In the genomic region with DNA sequence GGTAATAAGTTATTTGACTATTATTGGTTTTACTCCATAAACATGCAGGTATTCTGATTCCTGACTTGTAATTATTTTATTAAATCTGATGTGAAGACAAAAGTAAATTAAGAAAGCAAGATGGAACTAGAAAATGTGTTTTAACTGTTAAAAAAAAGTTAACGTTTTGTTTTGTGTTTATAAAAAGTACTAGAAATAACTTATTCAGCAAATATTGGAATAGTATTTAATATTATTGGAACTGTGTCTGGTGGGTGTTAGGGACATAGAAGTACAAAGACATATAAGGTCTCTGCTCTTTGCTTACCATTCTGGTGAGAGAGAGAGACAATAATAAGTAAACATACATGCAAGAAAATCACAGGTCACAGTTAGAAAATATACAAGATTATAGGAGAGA, we compare ENCODE assay signal across 29 cellular contexts. TPM values are rescaled to one million over a fixed set of nuclear protein-coding genes. Genes with fewer than 3 reads are reported as not detected.
A peak's percentile ranks its signal among the peaks of the same experiment; 100 is the strongest.
DNase-seq lines count a peak whose midpoint lies in the region; ATAC-seq, FAIRE-seq and TF ChIP-seq lines count a peak whose summit lies in the region.
"Had no signal": no experiment of that assay in that cellular context is flagged by ENCODE, and none has a peak within 500 bp of the region (broad histone marks: within the 10 kb centered on the region; RNA-seq: fewer than 3 reads in every experiment).

No MANE protein-coding gene starts in this region.

- no peak for ATAC-seq in activated CD8-positive, alpha-beta memory T cell treated with anti-CD3 and anti-CD28 coated beads, Interleukin-2, amount 10 ng/mL, durations not matched to agents 7 days and 5 days
- no peak for ATAC-seq in T-helper 17 cell
- ATAC-seq in gastroesophageal sphincter = no peak
- ATAC-seq: body of pancreas, T-cell had no signal

- no peak for TF ChIP-seq EP300 in gastroesophageal sphincter (IDR thresholded peaks at IDR 0.05)

- H3K36me3 Mint-ChIP-seq in activated CD8-positive, alpha-beta memory T cell treated with anti-CD3 and anti-CD28 coated beads, Interleukin-2, amount 10 ng/mL, durations not matched to agents 7 days and 5 days = peaks cover 34% of the 10 kb centered on the region
- no peaks in the 10 kb centered on the region for H3K36me3 Mint-ChIP-seq in T-helper 17 cell (ENCODE audit: low read depth)

- no peaks in the 10 kb centered on the region for H3K27me3 ChIP-seq in ACC112 (ENCODE audit: insufficient read depth, low read length)
- H3K27me3 ChIP-seq in gastroesophageal sphincter = no peaks in the 10 kb centered on the region
- H3K27me3 ChIP-seq: adrenal gland, BE2C, body of pancreas, dorsolateral prefrontal cortex, MG63, ovary, tibial artery had no signal

- no peak overlapping the region for H3K4me3 Mint-ChIP-seq in activated CD8-positive, alpha-beta memory T cell treated with anti-CD3 and anti-CD28 coated beads, Interleukin-2, amount 10 ng/mL, durations not matched to agents 7 days and 5 days
- no peak overlapping the region for H3K4me3 Mint-ChIP-seq in T-helper 17 cell
- H3K4me3 Mint-ChIP-seq: activated B cell treated with CpG ODN at 0.5 μM for 24 hours; CD8-positive, alpha-beta memory T cell; memory B cell; T-cell had no signal

- H3K9me3 ChIP-seq in T-helper 17 cell (ENCODE audit: control insufficient read depth, low read length, poor library complexity, severe bottlenecking) = no peaks in the 10 kb centered on the region
- no peaks in the 10 kb centered on the region for H3K9me3 ChIP-seq in gastroesophageal sphincter
- H3K9me3 ChIP-seq: adrenal gland, BE2C, body of pancreas, MG63, ovary, tibial artery had no signal

- H3K4me1 Mint-ChIP-seq in activated CD8-positive, alpha-beta memory T cell treated with anti-CD3 and anti-CD28 coated beads, Interleukin-2, amount 10 ng/mL, durations not matched to agents 7 days and 5 days = peaks cover 50% of the 10 kb centered on the region
- peaks cover 28% of the 10 kb centered on the region for H3K4me1 Mint-ChIP-seq in T-helper 17 cell

- H3K36me3 ChIP-seq in ACC112 (ENCODE audit: insufficient read depth, low read length) = no peaks in the 10 kb centered on the region
- peaks cover 0 to 5% of the 10 kb centered on the region in 2 donors for H3K36me3 ChIP-seq in gastroesophageal sphincter
- H3K36me3 ChIP-seq: adrenal gland, BE2C, ovary, tibial artery had no signal

- 90 to 100% methylated on average over 1 of the region's 1 CpG for WGBS in gastroesophageal sphincter (ENCODE audit: low coverage in 1 of 2), 2 donors

- peaks cover 13% of the 10 kb centered on the region for H3K4me1 ChIP-seq in ACC112 (ENCODE audit: control insufficient read depth, insufficient read depth, low read length, unreplicated experiment)
- no peaks in the 10 kb centered on the region for H3K4me1 ChIP-seq in gastroesophageal sphincter

- H3K79me2 ChIP-seq in ACC112 (ENCODE audit: control insufficient read depth, insufficient read depth, low read length, unreplicated experiment) = no peaks in the 10 kb centered on the region

- H3K27ac ChIP-seq in ACC112 (ENCODE audit: low read depth, low read length) (peak overlapping the region; percentile 40), caudate nucleus (ENCODE audit: low read depth, low read length) (no peak overlapping the region), gastroesophageal sphincter (no peak overlapping the region)
- H3K27ac ChIP-seq: adrenal gland, body of pancreas, dorsolateral prefrontal cortex, ovary, tibial artery had no signal

- H3K9me3 Mint-ChIP-seq in activated CD8-positive, alpha-beta memory T cell treated with anti-CD3 and anti-CD28 coated beads, Interleukin-2, amount 10 ng/mL, durations not matched to agents 7 days and 5 days (ENCODE audit: low read depth) = no peaks in the 10 kb centered on the region
- H3K9me3 Mint-ChIP-seq: activated B cell treated with CpG ODN at 0.5 μM for 24 hours; CD8-positive, alpha-beta memory T cell; memory B cell; T-cell had no signal

- peak overlapping the region; percentile 52 for H3K27ac Mint-ChIP-seq in activated CD8-positive, alpha-beta memory T cell treated with anti-CD3 and anti-CD28 coated beads, Interleukin-2, amount 10 ng/mL, durations not matched to agents 7 days and 5 days
- peak overlapping the region; percentile 99 for H3K27ac Mint-ChIP-seq in T-helper 17 cell
- H3K27ac Mint-ChIP-seq: activated B cell treated with CpG ODN at 0.5 μM for 24 hours, memory B cell had no signal

- no peak overlapping the region for H3K4me3 ChIP-seq in ACC112 (ENCODE audit: low read depth, low read length)
- H3K4me3 ChIP-seq in gastroesophageal sphincter = no peak overlapping the region
- H3K4me3 ChIP-seq: adrenal gland, body of pancreas, dorsolateral prefrontal cortex, MG63, ovary, skin epidermis, tibial artery had no signal

- no peak for DNase-seq in activated CD8-positive, alpha-beta memory T cell treated with anti-CD3 and anti-CD28 coated beads, Interleukin-2, amount 10 ng/mL, durations not matched to agents 7 days and 5 days
- no peak for DNase-seq in activated CD8-positive, alpha-beta memory T cell treated with anti-CD3 and anti-CD28 coated beads for 24 hours
- DNase-seq in T-helper 17 cell (no peak), caudate nucleus (lab: John Stamatoyannopoulos, UW) (no peak), HuH-7 (ENCODE audit: low spot score) (no peak)
- DNase-seq: activated B cell treated with CpG ODN at 0.5 μM for 24 hours; activated effector memory CD4-positive, alpha-beta T cell treated with anti-CD3 and anti-CD28 coated beads, Interleukin-2, amount 50 U/mL, for 16 hours; adrenal gland; BE2C; body of pancreas; CD8-positive, alpha-beta memory T cell; DMS 273 treated with DMSO at 0.1 percent for 48 hours; dorsolateral prefrontal cortex; hypothalamus; KG1; MG63; NCI-H1105; NCI-H187; NCI-H2171; NCI-H510A; ovary; T-cell; tibial artery had no signal

- no peaks in the 10 kb centered on the region for H3K27me3 Mint-ChIP-seq in activated CD8-positive, alpha-beta memory T cell treated with anti-CD3 and anti-CD28 coated beads, Interleukin-2, amount 10 ng/mL, durations not matched to agents 7 days and 5 days
- no peaks in the 10 kb centered on the region for H3K27me3 Mint-ChIP-seq in T-helper 17 cell
- H3K27me3 Mint-ChIP-seq: activated B cell treated with CpG ODN at 0.5 μM for 24 hours; CD8-positive, alpha-beta memory T cell; memory B cell; T-cell had no signal

- no peak for TF ChIP-seq POLR2A in gastroesophageal sphincter (IDR thresholded peaks at IDR 0.05)

- peak; percentile 66 for FAIRE-seq in islet of Langerhans (lab: Jason Lieb, UNC)
- FAIRE-seq: HTR-8/SVneo had no signal

- no peak overlapping the region for H2AFZ ChIP-seq in ACC112 (ENCODE audit: low read length, unreplicated experiment)

- no peak for TF ChIP-seq CTCF in gastroesophageal sphincter (IDR thresholded peaks at IDR 0.05)

- CTCF ChIA-PET in activated CD8-positive, alpha-beta memory T cell treated with anti-CD3 and anti-CD28 coated beads, Interleukin-2, amount 10 ng/mL, durations not matched to agents 7 days and 5 days (lab: Charles Lee) = interaction anchor here (2.6 kb wide), 1 partner anchor 17 kb away, joined by 6 read pairs; no protein-coding TSS in a partner anchor

RNA-seq across cellular contexts. Expression of gene TIFA, which starts 15.7 kb away (rescaled TPM):
- total RNA-seq in activated CD8-positive, alpha-beta memory T cell treated with anti-CD3 and anti-CD28 coated beads, Interleukin-2, amount 10 ng/mL, durations not matched to agents 7 days and 5 days = 10 to 100 TPM; 29.0 to 32.5 TPM
- total RNA-seq in T-helper 17 cell (10 to 100 TPM; 38.4 to 98.7 TPM), gastroesophageal sphincter (10 to 100 TPM in 2 of 4 donors, 1 to 10 TPM in 2; 5.1 to 17.1 (median 9.8) TPM)

RNA-seq across cellular contexts. Expression of gene ALPK1, which starts 27.1 kb away (rescaled TPM):
- total RNA-seq in activated CD8-positive, alpha-beta memory T cell treated with anti-CD3 and anti-CD28 coated beads, Interleukin-2, amount 10 ng/mL, durations not matched to agents 7 days and 5 days = 10 to 100 TPM in 1 of 2 experiments, 1 to 10 TPM in 1; 7.3 to 17.7 TPM
- 10 to 100 TPM in 1 of 2 donors, 1 to 10 TPM in 1; 7.1 to 18.2 TPM for total RNA-seq in T-helper 17 cell
- total RNA-seq in gastroesophageal sphincter = 10 to 100 TPM; 12.1 to 23.7 (median 16.3) TPM

RNA-seq across cellular contexts. Expression of gene AP1AR, which starts 38.5 kb away (rescaled TPM):
- total RNA-seq in activated CD8-positive, alpha-beta memory T cell treated with anti-CD3 and anti-CD28 coated beads, Interleukin-2, amount 10 ng/mL, durations not matched to agents 7 days and 5 days = 10 to 100 TPM; 13.6 to 17.8 TPM
- total RNA-seq in T-helper 17 cell = 10 to 100 TPM; 10.4 to 15.2 TPM
- 10 to 100 TPM; 11.9 to 23.7 (median 16.0) TPM for total RNA-seq in gastroesophageal sphincter
